ENCODE assay signal across 27 cellular contexts in genomic region chr18:51946946-51947345, GRCh38.
"Had no signal": no experiment of that assay in that cellular context is flagged by ENCODE, and none has a peak within 500 bp of the region (broad histone marks: within the 10 kb centered on the region; RNA-seq: fewer than 3 reads in every experiment).

No MANE protein-coding gene starts in this region.

- H3K27me3 ChIP-seq: ascending aorta, body of pancreas, SJSA1 had no signal

- H3K9ac ChIP-seq: KMS-11 had no signal

- H3K4me1 ChIP-seq: ascending aorta, body of pancreas, SJSA1 had no signal

- H3K36me3 ChIP-seq: ascending aorta, SJSA1 had no signal

- DNase-seq: activated CD4-positive, alpha-beta T cell treated with anti-CD3 and anti-CD28 coated beads for 48 hours; activated CD4-positive, alpha-beta T cell treated with anti-CD3 and anti-CD28 coated beads, Interleukin-2, amount 50 U/mL, for 4 hours; activated CD4-positive, CD25-positive, alpha-beta regulatory T cell treated with anti-CD3 and anti-CD28 coated beads, Interleukin-2, amount 50 U/mL, for 72 hours; activated CD8-positive, alpha-beta memory T cell treated with anti-CD3 and anti-CD28 coated beads, Interleukin-2, amount 10 ng/mL, durations not matched to agents 7 days and 5 days; activated effector memory CD4-positive, alpha-beta T cell treated with Interleukin-2 at 50 U/mL for 16 hours; activated naive CD4-positive, alpha-beta T cell; activated naive CD8-positive, alpha-beta T cell treated with anti-CD3 and anti-CD28 coated beads, Interleukin-2, amount 50 U/mL, for 24 hours; activated T-cell treated with anti-CD3 and anti-CD28 coated beads, Interleukin-2, amount 50 U/mL, for 24 hours; amniotic stem cell; body of pancreas; MM.1S; NCI-H1105 treated with DMSO at 0.1 percent for 48 hours; NCI-H1436 treated with DMSO at 0.1 percent for 48 hours; NCI-H1930; NCI-H2107; NCI-H2171 treated with DMSO at 0.1 percent for 48 hours; NCI-H226; NCI-H526; Right ventricle myocardium superior; RPMI8226; SW 1271 had no signal

- ATAC-seq: activated CD8-positive, alpha-beta memory T cell treated with anti-CD3 and anti-CD28 coated beads, Interleukin-2, amount 10 ng/mL, durations not matched to agents 7 days and 5 days; activated naive CD4-positive, alpha-beta T cell treated with anti-CD3 and anti-CD28 coated beads, Interleukin-2, amount 50 U/mL, for 72 hours; activated naive CD8-positive, alpha-beta T cell treated with anti-CD3 and anti-CD28 coated beads, Interleukin-2, amount 50 U/mL, for 24 hours; body of pancreas; SK-N-SH treated with all-trans-retinoic acid at 6 μM for 48 hours; WTC11 had no signal

- H3K4me2 ChIP-seq: KMS-11 had no signal

- H3K9me3 ChIP-seq: ascending aorta, body of pancreas had no signal

- H3K27ac ChIP-seq: ascending aorta, body of pancreas, KMS-11, SJSA1 had no signal

- H3K4me3 ChIP-seq: ascending aorta, body of pancreas, SJSA1 had no signal
